9 cellular contexts compared by ENCODE assay signal in genomic region chr3:40580494-40581091, GRCh38. TPM values are rescaled to one million over a fixed set of nuclear protein-coding genes. Genes with fewer than 3 reads are reported as not detected.
A peak's percentile ranks its signal among the peaks of the same experiment; 100 is the strongest.
DNase-seq lines count a peak whose midpoint lies in the region; ATAC-seq and TF ChIP-seq lines count a peak whose summit lies in the region.
"Had no signal": no experiment of that assay in that cellular context is flagged by ENCODE, and none has a peak within 500 bp of the region (broad histone marks: within the 10 kb centered on the region; RNA-seq: fewer than 3 reads in every experiment).

No MANE protein-coding gene starts in this region.

- ATAC-seq in GM21447 (IDR thresholded peaks at IDR 0.05; ENCODE audit: unreplicated experiment) (peak; percentile 58), right cardiac atrium (peak; percentile 59 to 65), sciatic nerve (peak; percentile 52), GM21360 (IDR thresholded peaks at IDR 0.05; ENCODE audit: unreplicated experiment) (no peak)

- H3K4me1 ChIP-seq in Caco-2: no peaks in the 10 kb centered on the region
- H3K4me1 ChIP-seq in adipocyte (ENCODE audit: control insufficient read depth, insufficient read depth, low read length): peaks cover 28% of the 10 kb centered on the region
- H3K4me1 ChIP-seq in right cardiac atrium (ENCODE audit: control insufficient read depth, insufficient read depth, low read length): peaks cover 2% of the 10 kb centered on the region

- H3K4me1 Mint-ChIP-seq in Caco-2 (ENCODE audit: low read depth, unreplicated experiment): no peaks in the 10 kb centered on the region
- H3K4me1 Mint-ChIP-seq: activated naive CD4-positive, alpha-beta T cell treated with anti-CD3 and anti-CD28 coated beads, Interleukin-2, amount 50 U/mL, for 24 hours had no signal

- H3K27me3 ChIP-seq in Caco-2 (replicated peaks; ENCODE audit: control insufficient read depth, insufficient read depth, low read length) (no peaks in the 10 kb centered on the region), adipocyte (replicated peaks; ENCODE audit: control insufficient read depth, insufficient read depth, low read length) (peaks cover 8% of the 10 kb centered on the region), right cardiac atrium (ENCODE audit: control insufficient read depth, insufficient read depth) (no peaks in the 10 kb centered on the region)

- H3K4me3 Mint-ChIP-seq in Caco-2 (ENCODE audit: unreplicated experiment): no peak overlapping the region
- H3K4me3 Mint-ChIP-seq: activated naive CD4-positive, alpha-beta T cell treated with anti-CD3 and anti-CD28 coated beads, Interleukin-2, amount 50 U/mL, for 24 hours had no signal

- no peak overlapping the region for H3K27ac Mint-ChIP-seq in Caco-2 (ENCODE audit: unreplicated experiment)
- H3K27ac Mint-ChIP-seq: activated naive CD4-positive, alpha-beta T cell treated with anti-CD3 and anti-CD28 coated beads, Interleukin-2, amount 50 U/mL, for 24 hours had no signal

- peak; percentile 91 to 94 for TF ChIP-seq CTCF in Caco-2 (IDR thresholded peaks at IDR 0.05; ENCODE audit: insufficient read depth in 1 of 2, low read depth in 1 of 2, low read length in 1 of 2, severe bottlenecking in 1 of 2, unreplicated experiment in 1 of 2)

- peaks cover 3% of the 10 kb centered on the region for H3K27me3 Mint-ChIP-seq in Caco-2 (ENCODE audit: insufficient read depth, unreplicated experiment)
- H3K27me3 Mint-ChIP-seq: activated naive CD4-positive, alpha-beta T cell treated with anti-CD3 and anti-CD28 coated beads, Interleukin-2, amount 50 U/mL, for 24 hours had no signal

- WGBS in right cardiac atrium: under 1% methylated on average over 2 of the region's 2 CpGs

- H3K9me3 ChIP-seq in Caco-2 (no peaks in the 10 kb centered on the region), adipocyte (ENCODE audit: control insufficient read depth, low read length) (no peaks in the 10 kb centered on the region), right cardiac atrium (ENCODE audit: control insufficient read depth, low read length) (no peaks in the 10 kb centered on the region)

- DNase-seq in Caco-2 (peak; percentile 63 to 74), NAMALWA (ENCODE audit: low spot score) (peak; percentile 82), SW480 (ENCODE audit: low spot score) (peak; percentile 66), adipocyte (ENCODE audit: low read depth) (peak; percentile 85), right cardiac atrium (peak; percentile 66 to 79 (median 69)), sciatic nerve (ENCODE audit: low spot score) (peak; percentile 81)

- H3K27ac ChIP-seq in right cardiac atrium (ENCODE audit: low read length): no peak overlapping the region

- no peaks in the 10 kb centered on the region for H3K36me3 ChIP-seq in Caco-2 (ENCODE audit: control insufficient read depth, insufficient read depth, low read length)
- no peaks in the 10 kb centered on the region for H3K36me3 ChIP-seq in adipocyte (ENCODE audit: control insufficient read depth, insufficient read depth, low read length, severe bottlenecking)

- no peaks in the 10 kb centered on the region for H3K9me3 Mint-ChIP-seq in Caco-2 (ENCODE audit: unreplicated experiment)
- H3K9me3 Mint-ChIP-seq: activated naive CD4-positive, alpha-beta T cell treated with anti-CD3 and anti-CD28 coated beads, Interleukin-2, amount 50 U/mL, for 24 hours had no signal

- POLR2A ChIA-PET in Caco-2 (lab: Charles Lee): no interaction called here

- CTCF ChIA-PET in Caco-2 (lab: Charles Lee): interaction anchor here (0.6 to 0.9 kb wide), 2 partner anchors 9 to 119 kb away, joined by 4 to 5 read pairs; no protein-coding TSS in a partner anchor

- intact Hi-C loops in Caco-2 (cut with micrococcal nuclease; ENCODE audit: unreplicated experiment) (loop anchor here (1.0 to 10.0 kb wide), 4 partner anchors 144 to 1301 kb away; no protein-coding TSS in a partner anchor), right cardiac atrium (cut with DNase I) (loop anchor here (5.0 to 10.0 kb wide), 7 partner anchors 614 to 1304 kb away; partner anchors contain the start of gene CTNNB1 (in 2 of the 4)), sciatic nerve (cut with DNase I) (loop anchor here (5.0 kb wide), 1 partner anchor 1142 kb away; no protein-coding TSS in a partner anchor)

- no peak overlapping the region for H3K9ac ChIP-seq in adipocyte (ENCODE audit: low read length)

- H3K36me3 Mint-ChIP-seq in Caco-2 (ENCODE audit: insufficient read depth, unreplicated experiment): no peaks in the 10 kb centered on the region
- H3K36me3 Mint-ChIP-seq: activated naive CD4-positive, alpha-beta T cell treated with anti-CD3 and anti-CD28 coated beads, Interleukin-2, amount 50 U/mL, for 24 hours had no signal

- no TSS peak for BruUV-seq in Caco-2 (replicated peaks; lab: Mats Ljungman, UMichigan)

- H3K4me3 ChIP-seq in Caco-2 (ENCODE audit: low read depth, low read length): no peak overlapping the region
- H3K4me3 ChIP-seq in adipocyte (ENCODE audit: low read length): no peak overlapping the region
- H3K4me3 ChIP-seq in right cardiac atrium (ENCODE audit: low read length): no peak overlapping the region

RNA-seq across cellular contexts. Expression of gene ZNF621, which starts 55.8 kb away (rescaled TPM):
- total RNA-seq in Caco-2 (2022) (23.6 and 23.7 TPM in 2 replicates), right cardiac atrium (10 to 100 TPM; 10.0 to 14.0 (median 10.7) TPM), sciatic nerve (31.5 TPM)
- 7.4 TPM for polyA plus RNA-seq in right cardiac atrium
